Comparison of ENCODE assay signal across 32 cellular contexts in the genomic region with DNA sequence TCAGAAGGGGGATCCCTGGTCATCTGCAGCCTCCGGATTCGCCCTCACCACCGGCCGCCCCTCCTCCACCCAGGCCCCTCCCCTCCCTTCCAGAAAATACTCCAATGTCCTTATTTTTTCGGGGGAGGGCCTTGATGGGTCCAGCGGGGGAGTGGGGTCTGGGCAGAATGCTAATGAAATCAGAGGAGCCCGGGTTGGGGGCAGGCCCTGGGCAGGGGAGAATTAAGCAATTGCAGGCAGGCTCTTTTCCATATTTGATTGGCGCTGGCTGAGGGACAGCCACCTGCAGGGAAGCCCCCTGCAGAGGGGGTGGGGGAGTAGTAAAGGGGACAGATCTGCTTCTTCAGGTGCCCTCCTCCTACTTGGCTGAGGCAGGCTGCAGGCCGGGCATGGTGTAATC. TPM values are rescaled to one million over a fixed set of nuclear protein-coding genes. Genes with fewer than 3 reads are reported as not detected.
"Had no signal": no experiment of that assay in that cellular context is flagged by ENCODE, and none has a peak within 500 bp of the region (broad histone marks: within the 10 kb centered on the region; RNA-seq: fewer than 3 reads in every experiment).

No MANE protein-coding gene starts in this region.

- ATAC-seq: gastroesophageal sphincter; left cardiac atrium; natural killer cell treated with Interleukin-12 subunit alpha and Interleukin-12 subunit beta and Interleukin-15 and Interleukin-18, amount 100 ng/mL, for 72 hours; psoas muscle; right lobe of liver; stimulated activated naive CD8-positive, alpha-beta T cell treated with anti-CD3 and anti-CD28 coated beads, Interleukin-15, Interleukin-2, amounts not matched to agents 100 U/mL and 50 U/mL, for 24 hours had no signal

- H3K9me3 ChIP-seq: esophagus muscularis mucosa, gastroesophageal sphincter, heart right ventricle, left lung, mucosa of descending colon, ovary, psoas muscle, right lobe of liver, testis, tibial artery had no signal

- FAIRE-seq: endothelial cell of umbilical vein, islet of Langerhans, small intestine had no signal

- DNase-seq: dermis blood vessel endothelial cell; effector memory CD4-positive, alpha-beta T cell; foreskin keratinocyte; heart right ventricle; hippocampal formation; left cardiac atrium; left lung; mesenchymal stem cell; mucosa of descending colon; naive B cell; ovary; posterior cingulate gyrus; psoas muscle; right lobe of liver; small intestine; stimulated activated CD4-positive, alpha-beta T cell treated with anti-CD3 and anti-CD28 coated beads, Interleukin-15, amount 100 ng/mL, for 24 hours; stimulated activated CD4-positive, alpha-beta T cell treated with anti-CD3 and anti-CD28 coated beads, Interleukin-4, amount 100 ng/mL, for 1 hour; stimulated activated CD8-positive, alpha-beta memory T cell treated with anti-CD3 and anti-CD28 coated beads, Interleukin-4, amount 100 ng/mL, for 48 hours; stimulated activated naive CD8-positive, alpha-beta T cell treated with anti-CD3 and anti-CD28 coated beads, Interleukin-15, Interleukin-2, amounts not matched to agents 100 U/mL and 50 U/mL, for 24 hours; substantia nigra; testis; tibial artery had no signal

- H3K4me1 Mint-ChIP-seq: mesothelial cell of epicardium, naive B cell, neural crest cell had no signal

- H3K4me3 Mint-ChIP-seq: mesothelial cell of epicardium; naive B cell; natural killer cell treated with Interleukin-12 subunit alpha and Interleukin-12 subunit beta and Interleukin-15 and Interleukin-18, amount 100 ng/mL, for 72 hours; neural crest cell; type B pancreatic cell had no signal

- H3K27me3 ChIP-seq: foreskin keratinocyte, ovary, right lobe of liver, testis, tibial artery had no signal

- H3K36me3 Mint-ChIP-seq: mesothelial cell of epicardium; naive B cell; natural killer cell treated with Interleukin-12 subunit alpha and Interleukin-12 subunit beta and Interleukin-15 and Interleukin-18, amount 100 ng/mL, for 72 hours; type B pancreatic cell had no signal

- H3K27ac Mint-ChIP-seq: mesothelial cell of epicardium; natural killer cell treated with Interleukin-12 subunit alpha and Interleukin-12 subunit beta and Interleukin-15 and Interleukin-18, amount 100 ng/mL, for 72 hours; type B pancreatic cell had no signal

- H3K9me3 Mint-ChIP-seq: mesothelial cell of epicardium; naive B cell; natural killer cell treated with Interleukin-12 subunit alpha and Interleukin-12 subunit beta and Interleukin-15 and Interleukin-18, amount 100 ng/mL, for 72 hours; neural crest cell; type B pancreatic cell had no signal

- H3K27me3 Mint-ChIP-seq: natural killer cell treated with Interleukin-12 subunit alpha and Interleukin-12 subunit beta and Interleukin-15 and Interleukin-18, amount 100 ng/mL, for 72 hours had no signal

- H3K27ac ChIP-seq: coronary artery, esophagus muscularis mucosa, foreskin keratinocyte, gastroesophageal sphincter, heart right ventricle, left lung, ovary, psoas muscle, right lobe of liver, testis, tibial artery had no signal

- H3K4me3 ChIP-seq: coronary artery, esophagus muscularis mucosa, gastroesophageal sphincter, heart right ventricle, left lung, mucosa of descending colon, ovary, psoas muscle, right lobe of liver, testis, tibial artery had no signal

- H3K4me1 ChIP-seq: esophagus muscularis mucosa, foreskin keratinocyte, gastroesophageal sphincter, heart right ventricle, left lung, psoas muscle, right lobe of liver, testis, tibial artery had no signal

- H3K36me3 ChIP-seq: esophagus muscularis mucosa, gastroesophageal sphincter, heart right ventricle, left lung, ovary, right lobe of liver, tibial artery had no signal

RNA-seq across cellular contexts. Expression of gene PRRX2, which starts 21.3 kb away (rescaled TPM):
- total RNA-seq: foreskin keratinocyte; kidney epithelial cell; natural killer cell treated with Interleukin-12 subunit alpha and Interleukin-12 subunit beta and Interleukin-15 and Interleukin-18, amount 100 ng/mL, for 72 hours; right lobe of liver had no signal
